26 cellular contexts compared by ENCODE assay signal in genomic region chr4:110400071-110400470, GRCh38.
DNase-seq lines count a peak whose midpoint lies in the region; ATAC-seq, FAIRE-seq and TF ChIP-seq lines count a peak whose summit lies in the region.
"Had no signal": no experiment of that assay in that cellular context is flagged by ENCODE, and none has a peak within 500 bp of the region (broad histone marks: within the 10 kb centered on the region; RNA-seq: fewer than 3 reads in every experiment).

No MANE protein-coding gene starts in this region.

- H3K36me3 ChIP-seq in small intestine (ENCODE audit: control insufficient read depth in 2 of 2, insufficient read depth in 2 of 2, low read length in 2 of 2) (no peaks in the 10 kb centered on the region), upper lobe of right lung (no peaks in the 10 kb centered on the region), A673 (ENCODE audit: insufficient read depth, low read length, poor library complexity, severe bottlenecking) (no peaks in the 10 kb centered on the region)
- H3K36me3 ChIP-seq: BE2C; BLaER1 treated with 17β-estradiol and CSF1 and Interleukin-3, amounts not matched to agents 10 nM and 100 nM; HAP-1 had no signal

- peak; percentile 84 for ATAC-seq in left colon
- ATAC-seq in upper lobe of right lung = no peak
- ATAC-seq: GM12878, GM23338 had no signal

- H3K4me1 ChIP-seq in small intestine (ENCODE audit: control insufficient read depth in 2 of 2, insufficient read depth in 1 of 2, low read depth in 1 of 2, low read length in 1 of 2) = peaks cover 0 to 3% of the 10 kb centered on the region in 2 donors
- no peaks in the 10 kb centered on the region for H3K4me1 ChIP-seq in upper lobe of right lung
- peaks cover 10% of the 10 kb centered on the region for H3K4me1 ChIP-seq in A673 (ENCODE audit: insufficient read depth, low read length, poor library complexity, severe bottlenecking)
- H3K4me1 ChIP-seq: BE2C; BLaER1 treated with 17β-estradiol and CSF1 and Interleukin-3, amounts not matched to agents 10 nM and 100 nM had no signal

- H3K4me3 ChIP-seq in small intestine (ENCODE audit: low read depth in 1 of 2, low read length in 2 of 2) (no peak overlapping the region), upper lobe of right lung (no peak overlapping the region), A673 (ENCODE audit: low read depth, low read length, poor library complexity, severe bottlenecking) (no peak overlapping the region)
- H3K4me3 ChIP-seq: BLaER1 treated with 17β-estradiol and CSF1 and Interleukin-3, amounts not matched to agents 10 nM and 100 nM; GM12878; GM23338; HAP-1 had no signal

- no peak for FAIRE-seq in small intestine (lab: Jason Lieb, UNC)
- FAIRE-seq: A204.1, D721Med, GM12878, H54 had no signal

- no peak overlapping the region for H3K27ac ChIP-seq in small intestine (ENCODE audit: low read depth in 1 of 2, low read length in 1 of 2)
- H3K27ac ChIP-seq in upper lobe of right lung = no peak overlapping the region
- no peak overlapping the region for H3K27ac ChIP-seq in A673 (ENCODE audit: low read depth, low read length, poor library complexity, severe bottlenecking)
- H3K27ac ChIP-seq: 22Rv1; BLaER1 treated with 17β-estradiol and CSF1 and Interleukin-3, amounts not matched to agents 10 nM and 100 nM had no signal

- peaks cover 6% of the 10 kb centered on the region for H3K27me3 Mint-ChIP-seq in chondrocyte (ENCODE audit: low read depth)

- WGBS in small intestine, 3 donors = 41 to 62% (median 60%) methylated on average over 7 of the region's 7 CpGs

- BruUV-seq in A673 (replicated peaks; lab: Mats Ljungman, UMichigan) = no TSS peak

- no peaks in the 10 kb centered on the region for H3K4me1 Mint-ChIP-seq in chondrocyte (ENCODE audit: low read depth)
- H3K4me1 Mint-ChIP-seq: CD14-positive monocyte; CD8-positive, alpha-beta memory T cell had no signal

- DNase-seq in MV-4-11 (lab: John Stamatoyannopoulos, UW) = peak; percentile 7
- no peak for DNase-seq in chondrocyte (ENCODE audit: low spot score)
- DNase-seq in left colon = no peak
- DNase-seq in small intestine = peak; percentile 35
- no peak for DNase-seq in retina
- DNase-seq in upper lobe of right lung = no peak
- no peak for DNase-seq in A673 (ENCODE audit: low spot score)
- DNase-seq: ACHN; AML-193; BE2C; CD4-positive, alpha-beta T cell; CD8-positive, alpha-beta memory T cell; DMS 273 treated with DMSO at 0.1 percent for 48 hours; DMS79; EL; GDM1; HFFc6 had no signal

- CTCF ChIA-PET in A673 (lab: Charles Lee) = no interaction called here

- H3K4me3 Mint-ChIP-seq in chondrocyte (ENCODE audit: unreplicated experiment) = no peak overlapping the region
- H3K4me3 Mint-ChIP-seq: CD14-positive monocyte; CD4-positive, alpha-beta T cell; CD8-positive, alpha-beta memory T cell; GM23338; HFFc6 had no signal

- intact Hi-C loops in left colon (cut with DNase I, micrococcal nuclease) = no loop called here
- intact Hi-C loops in upper lobe of right lung (cut with DNase I) = no loop called here
- intact Hi-C loops in A673 (cut with micrococcal nuclease; ENCODE audit: unreplicated experiment) = no loop called here

- TF ChIP-seq CTCF in chondrocyte (IDR thresholded peaks at IDR 0.05) = no peak
- no peak for TF ChIP-seq CTCF in upper lobe of right lung (IDR thresholded peaks at IDR 0.05)
- no peak for TF ChIP-seq CTCF in A673 (conservative IDR thresholded peaks at IDR 0.05; ENCODE audit: low read depth, low read length)

- H3K9me3 Mint-ChIP-seq in chondrocyte (ENCODE audit: low read depth) = peaks cover 8% of the 10 kb centered on the region
- H3K9me3 Mint-ChIP-seq: CD4-positive, alpha-beta T cell; CD8-positive, alpha-beta memory T cell; HFFc6 had no signal

- H3K27me3 ChIP-seq in small intestine (ENCODE audit: control insufficient read depth in 2 of 2, insufficient read depth in 2 of 2, low read length in 2 of 2) (no peaks in the 10 kb centered on the region), upper lobe of right lung (no peaks in the 10 kb centered on the region), A673 (replicated peaks; ENCODE audit: insufficient read depth, low read depth, low read length, poor library complexity) (no peaks in the 10 kb centered on the region)
- H3K27me3 ChIP-seq: BLaER1 treated with 17β-estradiol and CSF1 and Interleukin-3, amounts not matched to agents 10 nM and 100 nM had no signal

- H3K27ac Mint-ChIP-seq in chondrocyte (ENCODE audit: unreplicated experiment) = peak overlapping the region; percentile 28
- H3K27ac Mint-ChIP-seq: CD14-positive monocyte; CD4-positive, alpha-beta T cell; CD8-positive, alpha-beta memory T cell; GM23338; HFFc6 had no signal

- peaks cover 3% of the 10 kb centered on the region for H3K36me3 Mint-ChIP-seq in chondrocyte (ENCODE audit: low read depth)
- H3K36me3 Mint-ChIP-seq: CD14-positive monocyte; CD8-positive, alpha-beta memory T cell had no signal

- POLR2A ChIA-PET in A673 (lab: Charles Lee; ENCODE audit: low non-redundant PET) = no interaction called here

- H3K9me3 ChIP-seq in small intestine (ENCODE audit: control insufficient read depth, low read depth) (no peaks in the 10 kb centered on the region), upper lobe of right lung (no peaks in the 10 kb centered on the region), A673 (ENCODE audit: low read depth, low read length, poor library complexity, severe bottlenecking) (no peaks in the 10 kb centered on the region)
- H3K9me3 ChIP-seq: BE2C, HAP-1 had no signal

Comparison
In these comparisons a context has a peak if more than half of its experiments do, and no peak if none do; other contexts are left out.
1. DNase-seq: peak in MV-4-11 (single experiment) and small intestine (single experiment); none in chondrocyte (single experiment), left colon (0 of 2), retina (single experiment), upper lobe of right lung (single experiment) and A673 (single experiment).